Comparison of ENCODE assay signal across 8 cellular contexts in genomic region chr10:96229568-96230030, GRCh38. TPM values are rescaled to one million over a fixed set of nuclear protein-coding genes. Genes with fewer than 3 reads are reported as not detected.
DNase-seq lines count a peak whose midpoint lies in the region; ATAC-seq and TF ChIP-seq lines count a peak whose summit lies in the region.

No MANE protein-coding gene starts in this region.

- no peak overlapping the region for H3K4me3 ChIP-seq in dorsolateral prefrontal cortex
- no peak overlapping the region for H3K4me3 ChIP-seq in mesenchymal stem cell (ENCODE audit: insufficient read depth in 1 of 2, low read depth in 1 of 2, low read length in 2 of 2)

- H3K4me2 ChIP-seq in mesenchymal stem cell (ENCODE audit: low read length, poor library complexity, severe bottlenecking) = no peak overlapping the region

- no peak overlapping the region for H2BK15ac ChIP-seq in mesenchymal stem cell (ENCODE audit: low read depth, poor library complexity, severe bottlenecking)

- H3K79me1 ChIP-seq in mesenchymal stem cell (replicated peaks; ENCODE audit: low read length, poor library complexity, severe bottlenecking) = no peaks in the 10 kb centered on the region

- H2BK12ac ChIP-seq in mesenchymal stem cell (ENCODE audit: low read length in 2 of 2) = no peak overlapping the region

- DNase-seq in CD14-positive monocyte (ENCODE audit: low spot score) = peak; percentile 69
- DNase-seq in NCI-H510A treated with DMSO at 0.1 percent for 48 hours (lab: John Stamatoyannopoulos, UW) = peak; percentile 47
- DNase-seq in activated CD4-positive, alpha-beta T cell treated with anti-CD3 and anti-CD28 coated beads, Interleukin-2, amount 50 U/mL, for 48 hours = peak; percentile 74 to 76
- DNase-seq in dorsolateral prefrontal cortex = peak; percentile 26 to 67 (median 58)
- DNase-seq in mesenchymal stem cell = peak; percentile 65
- peak; percentile 17 to 20 for DNase-seq in stimulated activated CD8-positive, alpha-beta memory T cell treated with anti-CD3 and anti-CD28 coated beads, Interleukin-15, amount 100 ng/mL, for 4 hours (ENCODE audit: low read depth in 2 of 2)
- DNase-seq in middle frontal gyrus (ENCODE audit: extremely low spot score, low spot score) = no peak

- H3K36me3 ChIP-seq in mesenchymal stem cell (ENCODE audit: control insufficient read depth in 1 of 2, insufficient read depth in 2 of 2, low read depth in 1 of 2, low read length in 2 of 2) = no peaks in the 10 kb centered on the region

- H3K9me3 ChIP-seq in mesenchymal stem cell (ENCODE audit: control insufficient read depth, low read length) = no peaks in the 10 kb centered on the region

- H3K4ac ChIP-seq in mesenchymal stem cell (ENCODE audit: low read depth in 1 of 2, low read length in 2 of 2) = no peak overlapping the region

- no peak overlapping the region for H4K8ac ChIP-seq in mesenchymal stem cell (ENCODE audit: low read length)

- no peak overlapping the region for H3K4me3 Mint-ChIP-seq in CD14-positive monocyte

- H3K27ac Mint-ChIP-seq in CD14-positive monocyte = peak overlapping the region in 1 of 7 donors; percentile 30

- intact Hi-C loops in CD14-positive monocyte (cut with micrococcal nuclease) (loop anchor here (2.0 kb wide), 1 partner anchor 63 kb away; no protein-coding TSS in a partner anchor), dorsolateral prefrontal cortex (cut with DNase I) (loop anchor here in 1 of 2 donors (5.0 kb wide), 1 partner anchor 63 kb away; no protein-coding TSS in a partner anchor)

- H3K9ac ChIP-seq in mesenchymal stem cell (ENCODE audit: low read length) = no peak overlapping the region

- H2AFZ ChIP-seq in mesenchymal stem cell (ENCODE audit: low read depth, low read length) = no peak overlapping the region

- no peak overlapping the region for H3K23ac ChIP-seq in mesenchymal stem cell (ENCODE audit: low read length in 2 of 2)

- H3K27ac ChIP-seq in dorsolateral prefrontal cortex (no peak overlapping the region), mesenchymal stem cell (ENCODE audit: low read length, poor library complexity, severe bottlenecking) (no peak overlapping the region)

- no peak overlapping the region for H3K18ac ChIP-seq in mesenchymal stem cell (ENCODE audit: low read depth in 1 of 2, low read length in 2 of 2)

- TF ChIP-seq CTCF in CD14-positive monocyte (IDR thresholded peaks at IDR 0.05) = peak; percentile 71
- peak; percentile 19 to 72 (median 57) for TF ChIP-seq CTCF in dorsolateral prefrontal cortex (IDR thresholded peaks at IDR 0.05 in 54 of 56, conservative IDR thresholded peaks at IDR 0.05 in 2 of 56; ENCODE audit: low read depth in 1 of 56, partially characterized antibody in 56 of 56)

- H4K91ac ChIP-seq in mesenchymal stem cell (ENCODE audit: low read length) = no peak overlapping the region

- no CpG with 5 or more reads among the region's 7 CpGs for WGBS in mesenchymal stem cell

- no peak overlapping the region for H2BK5ac ChIP-seq in mesenchymal stem cell (ENCODE audit: low read depth, low read length, poor library complexity, severe bottlenecking)

- H3K9me3 Mint-ChIP-seq in CD14-positive monocyte = peaks cover 0 to 4% (median 0%) of the 10 kb centered on the region in 7 donors

- no peak overlapping the region for H2AK5ac ChIP-seq in mesenchymal stem cell (ENCODE audit: low read length, severe bottlenecking)

- no peaks in the 10 kb centered on the region for H3K36me3 Mint-ChIP-seq in CD14-positive monocyte

- no peaks in the 10 kb centered on the region for H3K27me3 Mint-ChIP-seq in CD14-positive monocyte (ENCODE audit: low read depth in 3 of 3)

- no peak overlapping the region for H2BK120ac ChIP-seq in mesenchymal stem cell (ENCODE audit: low read depth, low read length)

- no peaks in the 10 kb centered on the region for H3K4me1 Mint-ChIP-seq in CD14-positive monocyte

- H3K27me3 ChIP-seq in dorsolateral prefrontal cortex = no peaks in the 10 kb centered on the region
- H3K27me3 ChIP-seq in mesenchymal stem cell (ENCODE audit: control insufficient read depth in 1 of 2, insufficient read depth in 1 of 2, low read length in 2 of 2) = no peaks in the 10 kb centered on the region

- H3K14ac ChIP-seq in mesenchymal stem cell (ENCODE audit: low read length in 2 of 2) = no peak overlapping the region

- ATAC-seq in GM21515 (IDR thresholded peaks at IDR 0.05; ENCODE audit: unreplicated experiment) = peak; percentile 51

- H3K4me1 ChIP-seq in mesenchymal stem cell (ENCODE audit: control insufficient read depth, insufficient read depth, low read depth, low read length) = no peaks in the 10 kb centered on the region

RNA-seq across cellular contexts. Expression of gene BLNK, which starts 41.8 kb away (rescaled TPM):
- polyA plus RNA-seq in CD14-positive monocyte = 1 to 10 TPM; 1.4 to 1.9 TPM
- total RNA-seq in dorsolateral prefrontal cortex = 10 to 100 TPM in 16 of 120 experiments, 1 to 10 TPM in 104; 1.1 to 14.8 (median 5.8) TPM
- polyA plus RNA-seq in mesenchymal stem cell (2013, experiment 1 of 2) = not detected
- polyA plus RNA-seq in mesenchymal stem cell (2013, experiment 2 of 2) = not detected
